ENCODE assay signal across 11 cellular contexts in genomic region chr16:27174798-27175197, GRCh38. TPM values are rescaled to one million over a fixed set of nuclear protein-coding genes. Genes with fewer than 3 reads are reported as not detected.
DNase-seq lines count a peak whose midpoint lies in the region; ATAC-seq and TF ChIP-seq lines count a peak whose summit lies in the region.
"Had no signal": no experiment of that assay in that cellular context is flagged by ENCODE, and none has a peak within 500 bp of the region (broad histone marks: within the 10 kb centered on the region; RNA-seq: fewer than 3 reads in every experiment).

No MANE protein-coding gene starts in this region.

- intact Hi-C loops in body of pancreas (cut with DNase I) = loop anchor here (5.0 to 10.0 kb wide), 3 partner anchors 58 to 280 kb away; no protein-coding TSS in a partner anchor

- no peaks in the 10 kb centered on the region for H3K27me3 ChIP-seq in mesendoderm (ENCODE audit: insufficient read depth, low read length, poor library complexity)
- no peaks in the 10 kb centered on the region for H3K27me3 ChIP-seq in body of pancreas

- in situ Hi-C loops in Caki2 (cut with HindIII; ENCODE audit: low pct_unique_long_range_greater_than_20kb, low sequenced_read_pairs) = no loop called here

- H3K27ac ChIP-seq in mesendoderm (ENCODE audit: low read depth, low read length) (no peak overlapping the region), body of pancreas (no peak overlapping the region)
- H3K27ac ChIP-seq: heart right ventricle had no signal

- DNase-seq in Caki2 (ENCODE audit: low read depth) (peak; percentile 14), amniotic epithelial cell (ENCODE audit: low read depth) (peak; percentile 86), mesendoderm (peak; percentile 19), NOMO-1 treated with DMSO at 0.1 percent for 48 hours (lab: John Stamatoyannopoulos, UW; ENCODE audit: unreplicated experiment) (no peak), body of pancreas (no peak), RPMI8226 (no peak)
- peak; percentile 56 for DNase-seq in Jurkat, Clone E6-1 (ENCODE audit: low read depth, low spot score)
- DNase-seq: effector CD8-positive, alpha-beta T cell; heart right ventricle; NCI-H748 treated with DMSO at 0.1 percent for 48 hours had no signal

- ATAC-seq in GM21381 (IDR thresholded peaks at IDR 0.05; ENCODE audit: unreplicated experiment) (no peak), body of pancreas (no peak)
- ATAC-seq: heart right ventricle had no signal

- H3K36me3 ChIP-seq in mesendoderm (ENCODE audit: control insufficient read depth, insufficient read depth, low read length) = no peaks in the 10 kb centered on the region
- no peaks in the 10 kb centered on the region for H3K36me3 ChIP-seq in body of pancreas (replicated peaks in 1 of 2; ENCODE audit: insufficient read depth in 1 of 2, low read depth in 2 of 2)
- H3K36me3 ChIP-seq: heart right ventricle had no signal

- H2BK5ac ChIP-seq in mesendoderm (ENCODE audit: low read length) = no peak overlapping the region

- H3K79me2 ChIP-seq in mesendoderm (ENCODE audit: control insufficient read depth, insufficient read depth, low read length) = no peaks in the 10 kb centered on the region

- no peak overlapping the region for H3K56ac ChIP-seq in mesendoderm (ENCODE audit: low read length)

- no peak overlapping the region for H3K4me2 ChIP-seq in mesendoderm (ENCODE audit: low read length)

- H3K9ac ChIP-seq in mesendoderm (ENCODE audit: low read length) = no peak overlapping the region

- TF ChIP-seq CTCF in body of pancreas (IDR thresholded peaks at IDR 0.05) = no peak

- H3K4me1 ChIP-seq in mesendoderm (ENCODE audit: control insufficient read depth, low read depth, low read length) = no peaks in the 10 kb centered on the region
- peaks cover 7% of the 10 kb centered on the region for H3K4me1 ChIP-seq in body of pancreas

- H3K79me1 ChIP-seq in mesendoderm (ENCODE audit: low read length) = no peaks in the 10 kb centered on the region

- H2BK120ac ChIP-seq in mesendoderm (ENCODE audit: low read depth, low read length) = no peak overlapping the region

- no peak for TF ChIP-seq POLR2A in body of pancreas (IDR thresholded peaks at IDR 0.05)

- no peak overlapping the region for H3K23ac ChIP-seq in mesendoderm (ENCODE audit: low read length)

- H3K4me3 ChIP-seq in Jurkat, Clone E6-1 (ENCODE audit: low read length) = no peak overlapping the region
- H3K4me3 ChIP-seq in mesendoderm (ENCODE audit: low read length) (no peak overlapping the region), body of pancreas (no peak overlapping the region)
- H3K4me3 ChIP-seq: heart right ventricle had no signal

- no CpG with 5 or more reads among the region's 6 CpGs for WGBS in mesendoderm (ENCODE audit: extremely low coverage, insufficient coverage, low lambda C conversion rate)
- WGBS in body of pancreas, 2 donors = 47 to 59% methylated on average over 6 of the region's 6 CpGs

- H4K8ac ChIP-seq in mesendoderm (ENCODE audit: low read depth, low read length) = no peak overlapping the region

- no peak overlapping the region for H2AK5ac ChIP-seq in mesendoderm (ENCODE audit: low read length)

- H3K18ac ChIP-seq in mesendoderm (ENCODE audit: low read length) = no peak overlapping the region

- H3K4ac ChIP-seq in mesendoderm (ENCODE audit: low read depth, low read length) = no peak overlapping the region

- no peak overlapping the region for H2BK15ac ChIP-seq in mesendoderm (replicated peaks; ENCODE audit: low read depth)

- H3K9me3 ChIP-seq in body of pancreas = no peaks in the 10 kb centered on the region

- no peak overlapping the region for H4K5ac ChIP-seq in mesendoderm (ENCODE audit: low read length)

RNA-seq across cellular contexts. Expression of gene KDM8, which starts 28.5 kb away (rescaled TPM):
- 3.4 and 6.4 TPM in 2 replicates for total RNA-seq in Caki2 (2014; rRNA removed; shearing (Covaris generic); ENCODE audit: low replicate concordance)
- polyA plus RNA-seq in Jurkat, Clone E6-1 (2012; ENCODE audit: insufficient read depth, insufficient read length) = 7.9 TPM
- polyA plus RNA-seq in mesendoderm (2013, experiment 1 of 2) = 5.4 TPM
- 4.7 TPM for polyA plus RNA-seq in mesendoderm (2013, experiment 2 of 2)
- 10 to 100 TPM in 1 of 2 donors, 1 to 10 TPM in 1; 6.0 to 18.5 TPM for total RNA-seq in body of pancreas

Comparison
In these comparisons a context has a peak if more than half of its experiments do, and no peak if none do; other contexts are left out.
1. DNase-seq: peak in Caki2 (single experiment), Jurkat, Clone E6-1 (single experiment), amniotic epithelial cell (single experiment) and mesendoderm (single experiment); none in NOMO-1 treated with DMSO at 0.1 percent for 48 hours (single experiment), body of pancreas (0 of 4) and RPMI8226 (single experiment).